ENCODE assay signal across 9 cellular contexts in genomic region chr19:56076413-56076998, GRCh38. TPM values are rescaled to one million over a fixed set of nuclear protein-coding genes. Genes with fewer than 3 reads are reported as not detected.
DNase-seq lines count a peak whose midpoint lies in the region; ATAC-seq, FAIRE-seq and TF ChIP-seq lines count a peak whose summit lies in the region.
"Had no signal": no experiment of that assay in that cellular context is flagged by ENCODE, and none has a peak within 500 bp of the region (broad histone marks: within the 10 kb centered on the region; RNA-seq: fewer than 3 reads in every experiment).

No MANE protein-coding gene starts in this region.

- no peak for TF ChIP-seq EP300 in suprapubic skin (IDR thresholded peaks at IDR 0.05)

- H3K36me3 ChIP-seq in bronchial epithelial cell (ENCODE audit: control insufficient read depth, insufficient read depth, low read length) (no peaks in the 10 kb centered on the region), left lung (no peaks in the 10 kb centered on the region), suprapubic skin (no peaks in the 10 kb centered on the region)
- H3K36me3 ChIP-seq: BLaER1 treated with 17β-estradiol and CSF1 and Interleukin-3, amounts not matched to agents 10 nM and 100 nM had no signal

- H3K9me3 ChIP-seq in left lung (no peaks in the 10 kb centered on the region), suprapubic skin (no peaks in the 10 kb centered on the region)

- ATAC-seq in SK-N-SH treated with all-trans-retinoic acid at 6 μM for 48 hours (peak; percentile 83), left lung (peak; percentile 78), GM21367 (IDR thresholded peaks at IDR 0.05; ENCODE audit: unreplicated experiment) (no peak)

- FAIRE-seq in bronchial epithelial cell (lab: Jason Lieb, UNC), result no peak

- peak; percentile 23 for DNase-seq in NCI-H1436 (lab: John Stamatoyannopoulos, UW)
- no peak for DNase-seq in NCI-H1436 treated with DMSO at 0.1 percent for 48 hours (lab: John Stamatoyannopoulos, UW)
- DNase-seq in Kasumi-1 (lab: John Stamatoyannopoulos, UW), result peak; percentile 18 to 24
- peak; percentile 44 for DNase-seq in bronchial epithelial cell (ENCODE audit: low read depth)
- no peak for DNase-seq in left lung
- no peak for DNase-seq in suprapubic skin (ENCODE audit: low spot score in 2 of 2)

- WGBS in suprapubic skin, result 22% methylated on average over 6 of the region's 6 CpGs

- H3K27ac ChIP-seq in left lung (no peak overlapping the region), suprapubic skin (no peak overlapping the region)
- H3K27ac ChIP-seq: BLaER1 treated with 17β-estradiol and CSF1 and Interleukin-3, amounts not matched to agents 10 nM and 100 nM had no signal

- H3K27me3 ChIP-seq in bronchial epithelial cell (ENCODE audit: control insufficient read depth, insufficient read depth, low read length) (peaks cover 2% of the 10 kb centered on the region), left lung (peaks cover 0 to 4% of the 10 kb centered on the region in 2 donors), suprapubic skin (no peaks in the 10 kb centered on the region)
- H3K27me3 ChIP-seq: BLaER1 treated with 17β-estradiol and CSF1 and Interleukin-3, amounts not matched to agents 10 nM and 100 nM had no signal

- TF ChIP-seq POLR2A in suprapubic skin (IDR thresholded peaks at IDR 0.05), result no peak

- TF ChIP-seq CTCF in bronchial epithelial cell (IDR thresholded peaks at IDR 0.05; ENCODE audit: insufficient read depth, low read length, severe bottlenecking) (peak; percentile 74), left lung (IDR thresholded peaks at IDR 0.05) (peak; percentile 83 to 84), suprapubic skin (IDR thresholded peaks at IDR 0.05) (peak; percentile 42 to 87)

- intact Hi-C loops in left lung (cut with DNase I), result loop anchor here in 1 of 2 donors (5.0 kb wide), 1 partner anchor 96 kb away; no protein-coding TSS in a partner anchor

- H3K4me1 ChIP-seq in left lung (peaks cover 6 to 10% of the 10 kb centered on the region in 2 donors), suprapubic skin (peaks cover 9% of the 10 kb centered on the region)

- H3K4me3 ChIP-seq in bronchial epithelial cell (ENCODE audit: low read depth, low read length), result no peak overlapping the region
- H3K4me3 ChIP-seq in left lung, result no peak overlapping the region
- H3K4me3 ChIP-seq in suprapubic skin, result no peak overlapping the region
- H3K4me3 ChIP-seq: BLaER1 treated with 17β-estradiol and CSF1 and Interleukin-3, amounts not matched to agents 10 nM and 100 nM had no signal

TF ChIP-seq in SK-N-SH treated with all-trans-retinoic acid at 6 μM for 48 hours, 23 proteins besides CTCF, POLR2A, EP300 and RAD21:
- TF ChIP-seq GLIS3 (CRISPR knock-in tag; IDR thresholded peaks at IDR 0.05) (no peak), TSHZ2 (CRISPR knock-in tag; IDR thresholded peaks at IDR 0.05) (no peak), PATZ1 (CRISPR knock-in tag; IDR thresholded peaks at IDR 0.05; ENCODE audit: borderline replicate concordance) (no peak), OSR1 (CRISPR knock-in tag; IDR thresholded peaks at IDR 0.05) (no peak), CSDC2 (CRISPR knock-in tag; IDR thresholded peaks at IDR 0.05) (no peak), ESRRG (CRISPR knock-in tag; IDR thresholded peaks at IDR 0.05) (no peak), ARNTL (CRISPR knock-in tag; IDR thresholded peaks at IDR 0.05; ENCODE audit: borderline replicate concordance, low read depth) (no peak), ZC3H10 (CRISPR knock-in tag; IDR thresholded peaks at IDR 0.05) (no peak), BACH2 (CRISPR knock-in tag; IDR thresholded peaks at IDR 0.05; ENCODE audit: borderline replicate concordance) (no peak)
TF ChIP-seq in SK-N-SH treated with all-trans-retinoic acid at 6 μM for 48 hours: peak in this region for 0.

RNA-seq across cellular contexts. Expression of gene ZNF787, which starts 44.6 kb away (rescaled TPM):
- total RNA-seq in bronchial epithelial cell (32.6 and 43.0 TPM in 2 replicates), left lung (10 to 100 TPM; 26.4 to 44.6 TPM), suprapubic skin (10 to 100 TPM in 3 of 4 donors, 1 to 10 TPM in 1; 9.6 to 16.3 (median 14.3) TPM)

Comparison
In these comparisons a context has a peak if more than half of its experiments do, and no peak if none do; other contexts are left out.
1. DNase-seq: peak in NCI-H1436 (single experiment), Kasumi-1 (2 of 2) and bronchial epithelial cell (single experiment); none in NCI-H1436 treated with DMSO at 0.1 percent for 48 hours (single experiment), left lung (0 of 2) and suprapubic skin (0 of 2).
2. Peak in every context shown above with its lines, with median percentiles within 50 percentile points of each other: CTCF ChIP-seq.